15 cellular contexts compared by ENCODE assay signal in the genomic region with DNA sequence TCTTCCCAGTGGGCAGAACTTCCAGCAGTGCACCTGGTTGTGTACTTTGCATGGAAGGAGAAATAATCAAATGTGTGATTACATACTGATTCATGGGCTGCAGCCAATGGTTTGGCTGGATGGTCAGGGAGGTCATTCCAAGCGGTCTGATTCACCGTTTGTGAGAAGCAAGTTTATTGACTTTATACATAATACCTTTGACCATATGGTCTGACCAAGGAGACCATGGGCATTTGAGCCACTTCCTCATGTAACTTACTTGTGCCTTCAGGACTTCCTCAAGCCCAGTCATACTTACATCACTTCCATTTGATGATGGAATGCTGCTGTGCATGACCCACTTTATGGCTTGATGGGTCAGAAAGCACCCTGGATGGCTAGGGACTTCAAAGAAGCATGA. TPM values are rescaled to one million over a fixed set of nuclear protein-coding genes. Genes with fewer than 3 reads are reported as not detected.
DNase-seq lines count a peak whose midpoint lies in the region; ATAC-seq and TF ChIP-seq lines count a peak whose summit lies in the region.
"Had no signal": no experiment of that assay in that cellular context is flagged by ENCODE, and none has a peak within 500 bp of the region (broad histone marks: within the 10 kb centered on the region; RNA-seq: fewer than 3 reads in every experiment).

No MANE protein-coding gene starts in this region.

- WGBS in mammary epithelial cell (ENCODE audit: low coverage, missing lambda C conversion rate), result 42% methylated on average over 2 of the region's 2 CpGs

- no peaks in the 10 kb centered on the region for H4K20me1 ChIP-seq in mammary epithelial cell (ENCODE audit: insufficient read depth, low read length)

- H3K4me1 ChIP-seq in mammary epithelial cell (ENCODE audit: insufficient read depth, low read length), result peaks cover 28% of the 10 kb centered on the region
- H3K4me1 ChIP-seq in ascending aorta, result peaks cover 4 to 14% of the 10 kb centered on the region in 2 donors

- intact Hi-C loops in mammary epithelial cell (cut with micrococcal nuclease) (no loop called here), left colon (cut with DNase I, micrococcal nuclease) (no loop called here), ascending aorta (cut with DNase I) (no loop called here)

- H3K79me2 ChIP-seq in mammary epithelial cell (ENCODE audit: insufficient read depth, low read length), result no peaks in the 10 kb centered on the region

- BruUV-seq in mammary epithelial cell (replicated peaks; lab: Mats Ljungman, UMichigan), result no TSS peak

- TF ChIP-seq CTCF in mammary epithelial cell (conservative IDR thresholded peaks at IDR 0.05 in 1 of 2, IDR thresholded peaks at IDR 0.05 in 1 of 2; ENCODE audit: extremely low read depth in 1 of 2, insufficient read depth in 1 of 2, low read depth in 1 of 2, low read length in 2 of 2) (no peak), ascending aorta (IDR thresholded peaks at IDR 0.05) (no peak)

- CTCF ChIA-PET in mammary epithelial cell (lab: Charles Lee; ENCODE audit: low non-redundant PET), result no interaction called here

- dilution Hi-C loops in mammary epithelial cell (cut with HindIII; ENCODE audit: low sequenced_read_pairs), result no loop called here

- in situ Hi-C loops in mammary epithelial cell (cut with MboI; ENCODE audit: low sequenced_read_pairs in 2 of 2), result no loop called here

- H2AFZ ChIP-seq in mammary epithelial cell (ENCODE audit: low read depth, low read length), result no peak overlapping the region

- H3K36me3 ChIP-seq in mammary epithelial cell (ENCODE audit: insufficient read depth, low read length) (no peaks in the 10 kb centered on the region), ascending aorta (peaks cover 0 to 18% of the 10 kb centered on the region in 2 donors)

- H3K4me2 ChIP-seq in mammary epithelial cell (ENCODE audit: insufficient read depth, low read depth, low read length), result no peak overlapping the region

- no peak overlapping the region for H3K27ac ChIP-seq in mammary epithelial cell (ENCODE audit: insufficient read depth, low read depth, low read length)
- no peak overlapping the region for H3K27ac ChIP-seq in ascending aorta

- H3K27me3 ChIP-seq in mammary epithelial cell (ENCODE audit: insufficient read depth, low read length) (no peaks in the 10 kb centered on the region), ascending aorta (no peaks in the 10 kb centered on the region)
- H3K27me3 ChIP-seq: body of pancreas had no signal

- DNase-seq in AG20443 (ENCODE audit: low spot score) (peak; percentile 34), LoVo (ENCODE audit: low spot score) (peak; percentile 51), mammary epithelial cell (peak; percentile 91), left colon (no peak), NCI-H510A treated with DMSO at 0.1 percent for 48 hours (lab: John Stamatoyannopoulos, UW) (no peak), ascending aorta (ENCODE audit: low spot score in 2 of 2) (no peak), COR-L47 (lab: John Stamatoyannopoulos, UW) (no peak)
- DNase-seq: activated CD4-positive, CD25-positive, alpha-beta regulatory T cell; activated T-cell treated with anti-CD3 and anti-CD28 coated beads, Interleukin-2, amount 50 U/mL, for 1 hour; CD4-positive, alpha-beta T cell; NCI-H446; stimulated activated CD4-positive, alpha-beta T cell treated with anti-CD3 and anti-CD28 coated beads, Interleukin-4, amount 100 ng/mL, for 1 hour; stimulated activated naive CD4-positive, alpha-beta T cell treated with Interleukin-2 at 50 U/mL for 16 hours had no signal

- H3K4me3 ChIP-seq in mammary epithelial cell (replicated peaks in 1 of 3; ENCODE audit: insufficient read depth in 1 of 3, low read depth in 2 of 3, low read length in 3 of 3) (no peak overlapping the region), ascending aorta (no peak overlapping the region)
- H3K4me3 ChIP-seq: body of pancreas had no signal

- ATAC-seq in left colon (peak; percentile 72), GM21825 (IDR thresholded peaks at IDR 0.05; ENCODE audit: unreplicated experiment) (no peak)
- ATAC-seq: body of pancreas had no signal

- H3K9me3 ChIP-seq in mammary epithelial cell (replicated peaks; ENCODE audit: insufficient read depth, low read length), result no peaks in the 10 kb centered on the region
- no peaks in the 10 kb centered on the region for H3K9me3 ChIP-seq in ascending aorta
- H3K9me3 ChIP-seq: body of pancreas had no signal

- no peak overlapping the region for H3K9ac ChIP-seq in mammary epithelial cell (ENCODE audit: insufficient read depth, low read length)

RNA-seq across cellular contexts. Expression of a gene that starts 41.1 kb away (rescaled TPM):
- total RNA-seq in mammary epithelial cell (100 to 1,000 TPM in 1 of 2 donors, 10 to 100 TPM in 1; 15.3 to 102 TPM), left colon (100 to 1,000 TPM; 125 TPM), ascending aorta (117 TPM)
- polyA plus RNA-seq in mammary epithelial cell, result 54.4 TPM
- polyA minus RNA-seq in mammary epithelial cell, result 103 TPM

Comparison
In these comparisons a context has a peak if more than half of its experiments do, and no peak if none do; other contexts are left out.
1. DNase-seq: peak in AG20443 (single experiment), LoVo (single experiment) and mammary epithelial cell (single experiment); none in left colon (0 of 2), NCI-H510A treated with DMSO at 0.1 percent for 48 hours (single experiment), ascending aorta (0 of 2) and COR-L47 (single experiment).